12 cellular contexts compared by ENCODE assay signal in genomic region chr19:33377586-33378475, GRCh38. TPM values are rescaled to one million over a fixed set of nuclear protein-coding genes. Genes with fewer than 3 reads are reported as not detected.
DNase-seq lines count a peak whose midpoint lies in the region; ATAC-seq, FAIRE-seq and TF ChIP-seq lines count a peak whose summit lies in the region.
"Had no signal": no experiment of that assay in that cellular context is flagged by ENCODE, and none has a peak within 500 bp of the region (broad histone marks: within the 10 kb centered on the region; RNA-seq: fewer than 3 reads in every experiment).

No MANE protein-coding gene starts in this region.

- no peaks in the 10 kb centered on the region for H3K27me3 ChIP-seq in neuronal stem cell (ENCODE audit: control insufficient read depth in 3 of 3, insufficient read depth in 3 of 3, low read depth in 1 of 3, low read length in 3 of 3)
- no peaks in the 10 kb centered on the region for H3K27me3 ChIP-seq in aorta (ENCODE audit: control insufficient read depth in 1 of 2, insufficient read depth in 2 of 2, low read length in 1 of 2)

- no peak overlapping the region for H3K4ac ChIP-seq in neuronal stem cell (ENCODE audit: low read length)

- no peak overlapping the region for H3K4me3 ChIP-seq in AG10803 (ENCODE audit: low read length)
- H3K4me3 ChIP-seq in neuronal stem cell (ENCODE audit: low read length in 2 of 2): no peak overlapping the region
- H3K4me3 ChIP-seq in aorta (ENCODE audit: low read length in 2 of 2): no peak overlapping the region

- H2BK15ac ChIP-seq in neuronal stem cell (ENCODE audit: low read length): no peak overlapping the region

- H3K36me3 ChIP-seq in neuronal stem cell (replicated peaks in 1 of 2; ENCODE audit: control insufficient read depth in 2 of 2, insufficient read depth in 2 of 2, low read length in 2 of 2) (peaks cover 5 to 57% of the 10 kb centered on the region in 2 donors), aorta (ENCODE audit: control insufficient read depth in 1 of 2, insufficient read depth in 2 of 2, low read length in 1 of 2) (peaks cover 0 to 5% of the 10 kb centered on the region in 2 donors)

- H3K27ac ChIP-seq in epithelial cell of prostate (peak overlapping the region; percentile 98), neuronal stem cell (replicated peaks; ENCODE audit: low read length) (peak overlapping the region; percentile 6), aorta (ENCODE audit: low read depth in 1 of 2, low read length in 2 of 2) (no peak overlapping the region)

- peak; percentile 46 for DNase-seq in AG10803 (ENCODE audit: low read depth)
- DNase-seq in NCI-H524 treated with DMSO at 0.1 percent for 48 hours (lab: John Stamatoyannopoulos, UW): peak; percentile 45
- DNase-seq in epithelial cell of prostate (ENCODE audit: low read depth, low spot score): no peak
- DNase-seq in neuronal stem cell (ENCODE audit: low spot score): no peak
- no peak for DNase-seq in HuH-7 (ENCODE audit: low spot score)
- no peak for DNase-seq in aorta
- DNase-seq in HTR-8/SVneo (ENCODE audit: insufficient read length, low spot score): no peak
- DNase-seq: activated CD4-positive, CD25-positive, alpha-beta regulatory T cell treated with anti-CD3 and anti-CD28 coated beads, Interleukin-2, amount 50 U/mL, for 72 hours; central memory CD4-positive, alpha-beta T cell; kidney glomerular epithelial cell; NCI-H1694 treated with DMSO at 0.1 percent for 48 hours had no signal

- no peaks in the 10 kb centered on the region for H3K79me1 ChIP-seq in neuronal stem cell (ENCODE audit: low read depth, low read length)

- H4K91ac ChIP-seq in neuronal stem cell (ENCODE audit: low read depth, low read length, poor library complexity): no peak overlapping the region

- no peak for FAIRE-seq in HTR-8/SVneo (lab: Jason Lieb, UNC)

- WGBS in neuronal stem cell (ENCODE audit: extremely low coverage in 2 of 2, insufficient read length in 2 of 2, insufficient replicate concordance in 1 of 2), 2 donors: no CpG with 5 or more reads among the region's 12 CpGs
- WGBS in aorta, 2 donors: 79 to 81% methylated on average over 12 of the region's 12 CpGs

- no peak overlapping the region for H3K18ac ChIP-seq in neuronal stem cell (ENCODE audit: low read length)

- H3K4me1 ChIP-seq in neuronal stem cell (ENCODE audit: control insufficient read depth in 2 of 2, insufficient read depth in 1 of 2, low read depth in 1 of 2, low read length in 2 of 2) (peaks cover 5 to 18% of the 10 kb centered on the region in 2 donors), aorta (ENCODE audit: control insufficient read depth in 1 of 2, insufficient read depth in 2 of 2, low read length in 2 of 2) (peaks cover 0 to 7% of the 10 kb centered on the region in 2 donors)

- no peak overlapping the region for H3K9ac ChIP-seq in neuronal stem cell (ENCODE audit: low read depth, low read length, poor library complexity)

- no peak overlapping the region for H2BK12ac ChIP-seq in neuronal stem cell (ENCODE audit: low read length)

- intact Hi-C loops in aorta (cut with DNase I): loop anchor here (5.0 to 10.0 kb wide), 2 partner anchors 76 to 1887 kb away; partner anchors contain the start of genes CEBPA (in 1 of the 2) and USF2 (in 1 of the 2)

- H4K8ac ChIP-seq in neuronal stem cell (ENCODE audit: low read depth, low read length): no peak overlapping the region

- no peak overlapping the region for H2BK5ac ChIP-seq in neuronal stem cell (ENCODE audit: low read length)

- H2AFZ ChIP-seq in neuronal stem cell (ENCODE audit: low read length): no peak overlapping the region

- ATAC-seq in aorta (ENCODE audit: low FRiP score): no peak
- ATAC-seq in HG02610 (IDR thresholded peaks at IDR 0.05; ENCODE audit: unreplicated experiment): no peak

- no peak overlapping the region for H3K14ac ChIP-seq in neuronal stem cell (ENCODE audit: low read length)

- H3K4me2 ChIP-seq in neuronal stem cell (ENCODE audit: insufficient read depth, low read length, poor library complexity, severe bottlenecking): no peak overlapping the region

- H2AK5ac ChIP-seq in neuronal stem cell (ENCODE audit: low read depth, low read length): no peak overlapping the region

- H2BK120ac ChIP-seq in neuronal stem cell (ENCODE audit: low read depth, low read length): no peak overlapping the region

- H3K23ac ChIP-seq in neuronal stem cell (ENCODE audit: low read depth, low read length, poor library complexity): no peak overlapping the region

- no peak for TF ChIP-seq CTCF in AG10803 (conservative IDR thresholded peaks at IDR 0.05; ENCODE audit: low read length)

- no peaks in the 10 kb centered on the region for H3K9me3 ChIP-seq in neuronal stem cell (replicated peaks in 1 of 2; ENCODE audit: control insufficient read depth in 2 of 2, insufficient read depth in 1 of 2, low read depth in 1 of 2, low read length in 2 of 2)
- no peaks in the 10 kb centered on the region for H3K9me3 ChIP-seq in aorta (ENCODE audit: control insufficient read depth, low read length)

RNA-seq across cellular contexts. Expression of gene CEBPG, which starts 4.3 kb away (rescaled TPM):
- 23.4 TPM for polyA plus RNA-seq in neuronal stem cell (2013, experiment 1 of 2)
- 23.1 TPM for polyA plus RNA-seq in neuronal stem cell (2013, experiment 2 of 2)
- 10 to 100 TPM; 21.8 to 30.5 TPM for total RNA-seq in aorta
- 10 to 100 TPM in 1 of 2 donors, 1 to 10 TPM in 1; 8.6 to 32.2 TPM for polyA plus RNA-seq in aorta

Comparison
In these comparisons a context has a peak if more than half of its experiments do, and no peak if none do; other contexts are left out.
1. DNase-seq: peak in AG10803 (single experiment) and NCI-H524 treated with DMSO at 0.1 percent for 48 hours (single experiment); none in epithelial cell of prostate (single experiment), neuronal stem cell (single experiment), HuH-7 (single experiment), aorta (0 of 2) and HTR-8/SVneo (single experiment).
2. H3K27ac ChIP-seq: peak in epithelial cell of prostate (single experiment) and neuronal stem cell (single experiment); none in aorta (0 of 2).